In the genomic region with DNA sequence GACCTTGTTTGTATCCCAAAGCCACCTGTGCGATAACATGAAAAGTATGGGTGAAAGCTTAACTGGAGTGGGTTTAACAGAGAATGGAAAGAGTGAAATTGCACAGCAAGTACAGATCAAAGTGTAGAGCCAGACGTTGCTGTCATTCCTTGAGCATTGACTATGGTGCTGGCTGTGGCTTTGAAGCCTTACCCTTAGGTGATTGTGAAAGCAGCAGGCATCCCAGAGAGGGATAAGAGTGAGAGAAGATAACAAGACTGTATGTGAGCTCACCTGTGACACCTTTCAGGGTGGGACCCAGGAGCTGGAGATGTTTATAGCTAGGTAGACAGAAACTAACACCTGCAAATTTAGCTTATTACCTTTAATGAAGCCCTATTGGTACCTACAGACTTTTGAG, we compare ENCODE assay signal across 27 cellular contexts.
"Had no signal": no experiment of that assay in that cellular context is flagged by ENCODE, and none has a peak within 500 bp of the region (broad histone marks: within the 10 kb centered on the region; RNA-seq: fewer than 3 reads in every experiment).

No MANE protein-coding gene starts in this region.

- H3K27ac Mint-ChIP-seq: naive thymus-derived CD8-positive, alpha-beta T cell; natural killer cell treated with Interleukin-12 subunit alpha and Interleukin-12 subunit beta and Interleukin-15 and Interleukin-18, amount 100 ng/mL, for 72 hours; nephron progenitor cell; stimulated activated effector memory CD8-positive, alpha-beta T cell treated with anti-CD3 and anti-CD28 coated beads, Interleukin-12 subunit alpha, Interleukin-12 subunit beta, amount 100 ng/mL, for 72 hours; stimulated activated naive B cell treated with anti-CD40 and anti-IgM and Interleukin-4, amounts not matched to agents 10 μg/mL and 1 μg/mL and 100 μg/mL, for 72 hours; stimulated activated naive CD8-positive, alpha-beta T cell treated with anti-CD3 and anti-CD28 coated beads, Interleukin-15, Interleukin-2, amounts not matched to agents 100 ng/mL and 50 ng/mL, for 24 hours; type B pancreatic cell had no signal

- H3K36me3 ChIP-seq: neutrophil, pancreas, right lobe of liver, sigmoid colon, stomach, thoracic aorta, thyroid gland, tibial nerve, upper lobe of right lung, uterus had no signal

- H3K27me3 ChIP-seq: neutrophil, right lobe of liver, sigmoid colon, stomach, thyroid gland, tibial nerve, upper lobe of right lung, uterus had no signal

- FAIRE-seq: pancreas, small intestine had no signal

- ATAC-seq: naive thymus-derived CD8-positive, alpha-beta T cell; natural killer cell treated with Interleukin-12 subunit alpha and Interleukin-12 subunit beta and Interleukin-15 and Interleukin-18, amount 100 ng/mL, for 72 hours; pancreas; psoas muscle; right cardiac atrium; right lobe of liver; stimulated activated effector memory CD8-positive, alpha-beta T cell treated with anti-CD3 and anti-CD28 coated beads, Interleukin-12 subunit alpha, Interleukin-12 subunit beta, amount 100 ng/mL, for 72 hours; stimulated activated naive B cell treated with anti-CD40 and anti-IgM and Interleukin-4, amounts not matched to agents 10 μg/mL and 1 μg/mL and 100 μg/mL, for 72 hours; upper lobe of right lung had no signal

- H3K4me1 Mint-ChIP-seq: nephron progenitor cell; neural crest cell; stimulated activated effector memory CD8-positive, alpha-beta T cell treated with anti-CD3 and anti-CD28 coated beads, Interleukin-12 subunit alpha, Interleukin-12 subunit beta, amount 100 ng/mL, for 72 hours; stimulated activated naive B cell treated with anti-CD40 and anti-IgM and Interleukin-4, amounts not matched to agents 10 μg/mL and 1 μg/mL and 100 μg/mL, for 72 hours had no signal

- H3K9me3 Mint-ChIP-seq: natural killer cell treated with Interleukin-12 subunit alpha and Interleukin-12 subunit beta and Interleukin-15 and Interleukin-18, amount 100 ng/mL, for 72 hours; nephron progenitor cell; neural crest cell; stimulated activated effector memory CD8-positive, alpha-beta T cell treated with anti-CD3 and anti-CD28 coated beads, Interleukin-12 subunit alpha, Interleukin-12 subunit beta, amount 100 ng/mL, for 72 hours; stimulated activated naive B cell treated with anti-CD40 and anti-IgM and Interleukin-4, amounts not matched to agents 10 μg/mL and 1 μg/mL and 100 μg/mL, for 72 hours; stimulated activated naive CD8-positive, alpha-beta T cell treated with anti-CD3 and anti-CD28 coated beads, Interleukin-15, Interleukin-2, amounts not matched to agents 100 ng/mL and 50 ng/mL, for 24 hours; type B pancreatic cell had no signal

- H3K27me3 Mint-ChIP-seq: stimulated activated naive CD8-positive, alpha-beta T cell treated with anti-CD3 and anti-CD28 coated beads, Interleukin-15, Interleukin-2, amounts not matched to agents 100 ng/mL and 50 ng/mL, for 24 hours; type B pancreatic cell had no signal

- DNase-seq: naive thymus-derived CD8-positive, alpha-beta T cell; nephron progenitor cell; nucleus accumbens; pancreas; psoas muscle; right cardiac atrium; right lobe of liver; sigmoid colon; small intestine; stimulated activated CD4-positive, alpha-beta T cell treated with anti-CD3 and anti-CD28 coated beads, Interleukin-15, amount 100 ng/mL, for 24 hours; stimulated activated CD4-positive, alpha-beta T cell treated with anti-CD3 and anti-CD28 coated beads, Interleukin-2, amount 100 ng/mL, for 24 hours; stimulated activated CD4-positive, alpha-beta T cell treated with anti-CD3 and anti-CD28 coated beads, Interleukin-2, amount 100 ng/mL, for 48 hours; stimulated activated CD4-positive, alpha-beta T cell treated with anti-CD3 and anti-CD28 coated beads, Interleukin-4, amount 100 ng/mL, for 24 hours; stimulated activated naive B cell treated with anti-CD40 and anti-IgM and Interleukin-4, amounts not matched to agents 10 μg/mL and 1 μg/mL and 100 μg/mL, for 72 hours; stimulated activated naive CD4-positive, alpha-beta T cell treated with Interleukin-2 at 50 U/mL for 16 hours; stomach; thyroid gland; upper lobe of right lung; uterus had no signal

- H3K4me3 Mint-ChIP-seq: naive thymus-derived CD8-positive, alpha-beta T cell; natural killer cell treated with Interleukin-12 subunit alpha and Interleukin-12 subunit beta and Interleukin-15 and Interleukin-18, amount 100 ng/mL, for 72 hours; nephron progenitor cell; neural crest cell; stimulated activated effector memory CD8-positive, alpha-beta T cell treated with anti-CD3 and anti-CD28 coated beads, Interleukin-12 subunit alpha, Interleukin-12 subunit beta, amount 100 ng/mL, for 72 hours; stimulated activated naive B cell treated with anti-CD40 and anti-IgM and Interleukin-4, amounts not matched to agents 10 μg/mL and 1 μg/mL and 100 μg/mL, for 72 hours; stimulated activated naive CD8-positive, alpha-beta T cell treated with anti-CD3 and anti-CD28 coated beads, Interleukin-15, Interleukin-2, amounts not matched to agents 100 ng/mL and 50 ng/mL, for 24 hours; type B pancreatic cell had no signal

- H3K27ac ChIP-seq: neutrophil, pancreas, psoas muscle, right lobe of liver, sigmoid colon, stomach, thoracic aorta, thyroid gland, tibial nerve, upper lobe of right lung, uterus had no signal

- H3K4me3 ChIP-seq: pancreas, psoas muscle, right lobe of liver, sigmoid colon, stomach, thoracic aorta, thyroid gland, tibial nerve, upper lobe of right lung, uterus had no signal

- H3K9me3 ChIP-seq: neutrophil, pancreas, psoas muscle, right lobe of liver, sigmoid colon, stomach, thoracic aorta, thyroid gland, tibial nerve, upper lobe of right lung, uterus had no signal

- H3K36me3 Mint-ChIP-seq: naive thymus-derived CD8-positive, alpha-beta T cell; natural killer cell treated with Interleukin-12 subunit alpha and Interleukin-12 subunit beta and Interleukin-15 and Interleukin-18, amount 100 ng/mL, for 72 hours; stimulated activated effector memory CD8-positive, alpha-beta T cell treated with anti-CD3 and anti-CD28 coated beads, Interleukin-12 subunit alpha, Interleukin-12 subunit beta, amount 100 ng/mL, for 72 hours; stimulated activated naive B cell treated with anti-CD40 and anti-IgM and Interleukin-4, amounts not matched to agents 10 μg/mL and 1 μg/mL and 100 μg/mL, for 72 hours; type B pancreatic cell had no signal

- H3K4me1 ChIP-seq: pancreas, psoas muscle, right lobe of liver, stomach, thyroid gland, tibial nerve, upper lobe of right lung, uterus had no signal
